Comparison of ENCODE assay signal across 15 cellular contexts in the genomic region with DNA sequence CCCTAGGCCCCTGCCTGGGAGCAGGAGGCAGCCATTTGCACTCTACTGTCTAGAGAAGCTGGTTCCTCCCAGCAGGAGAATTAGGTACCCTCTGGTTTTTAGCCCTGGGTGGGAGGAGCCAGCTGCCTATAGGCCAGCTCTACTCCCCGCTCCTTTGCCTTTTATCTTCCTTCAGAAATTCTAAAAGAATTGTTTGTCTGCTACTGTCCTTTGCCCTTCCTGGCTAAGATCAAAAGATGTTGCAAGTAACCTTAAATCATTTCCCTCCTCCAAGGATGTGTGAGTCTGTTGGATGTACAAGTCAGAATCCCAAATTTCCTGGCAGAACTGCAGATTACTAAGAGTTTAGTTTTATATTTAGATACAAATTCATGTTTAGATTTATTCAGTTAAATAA. TPM values are rescaled to one million over a fixed set of nuclear protein-coding genes. Genes with fewer than 3 reads are reported as not detected.
A peak's percentile ranks its signal among the peaks of the same experiment; 100 is the strongest.
DNase-seq lines count a peak whose midpoint lies in the region; ATAC-seq and TF ChIP-seq lines count a peak whose summit lies in the region.
"Had no signal": no experiment of that assay in that cellular context is flagged by ENCODE, and none has a peak within 500 bp of the region (broad histone marks: within the 10 kb centered on the region; RNA-seq: fewer than 3 reads in every experiment).

No MANE protein-coding gene starts in this region.

- H3K4me3 Mint-ChIP-seq in activated naive CD4-positive, alpha-beta T cell treated with anti-CD3 and anti-CD28 coated beads, Interleukin-2, amount 50 U/mL, for 24 hours, result no peak overlapping the region
- no peak overlapping the region for H3K4me3 Mint-ChIP-seq in stimulated activated effector memory CD8-positive, alpha-beta T cell treated with anti-CD3 and anti-CD28 coated beads, Interleukin-12 subunit alpha, Interleukin-12 subunit beta, amount 100 ng/mL, for 72 hours
- H3K4me3 Mint-ChIP-seq in activated T-helper 2 cell treated with anti-CD3 and anti-CD28 coated beads, Interferon-gamma antibody, Interleukin-2, Interleukin-4, amounts not matched to agents 10 μg/mL and 5 μg/mL and 100 μg/mL, durations not matched to agents 14 hours and 24 hours and 36 hours (ENCODE audit: low read depth), result no peak overlapping the region
- H3K4me3 Mint-ChIP-seq: stimulated activated memory B cell treated with anti-CD40 and anti-IgM and Interleukin-4, amounts not matched to agents 10 μg/mL and 1 μg/mL and 100 μg/mL, for 72 hours had no signal

- H3K27me3 Mint-ChIP-seq in activated naive CD4-positive, alpha-beta T cell treated with anti-CD3 and anti-CD28 coated beads, Interleukin-2, amount 50 U/mL, for 24 hours, result no peaks in the 10 kb centered on the region
- H3K27me3 Mint-ChIP-seq in activated T-helper 2 cell treated with anti-CD3 and anti-CD28 coated beads, Interferon-gamma antibody, Interleukin-2, Interleukin-4, amounts not matched to agents 10 μg/mL and 5 μg/mL and 100 μg/mL, durations not matched to agents 14 hours and 24 hours and 36 hours (ENCODE audit: low read depth), result no peaks in the 10 kb centered on the region
- H3K27me3 Mint-ChIP-seq: stimulated activated memory B cell treated with anti-CD40 and anti-IgM and Interleukin-4, amounts not matched to agents 10 μg/mL and 1 μg/mL and 100 μg/mL, for 72 hours had no signal

- no peaks in the 10 kb centered on the region for H3K9me3 Mint-ChIP-seq in activated naive CD4-positive, alpha-beta T cell treated with anti-CD3 and anti-CD28 coated beads, Interleukin-2, amount 50 U/mL, for 24 hours
- no peaks in the 10 kb centered on the region for H3K9me3 Mint-ChIP-seq in stimulated activated effector memory CD8-positive, alpha-beta T cell treated with anti-CD3 and anti-CD28 coated beads, Interleukin-12 subunit alpha, Interleukin-12 subunit beta, amount 100 ng/mL, for 72 hours
- no peaks in the 10 kb centered on the region for H3K9me3 Mint-ChIP-seq in activated T-helper 2 cell treated with anti-CD3 and anti-CD28 coated beads, Interferon-gamma antibody, Interleukin-2, Interleukin-4, amounts not matched to agents 10 μg/mL and 5 μg/mL and 100 μg/mL, durations not matched to agents 14 hours and 24 hours and 36 hours
- H3K9me3 Mint-ChIP-seq: stimulated activated memory B cell treated with anti-CD40 and anti-IgM and Interleukin-4, amounts not matched to agents 10 μg/mL and 1 μg/mL and 100 μg/mL, for 72 hours had no signal

- intact Hi-C loops in activated T-helper 2 cell treated with anti-CD3 and anti-CD28 coated beads, Interferon-gamma antibody, Interleukin-2, Interleukin-4, amounts not matched to agents 10 μg/mL and 5 μg/mL and 100 μg/mL, durations not matched to agents 14 hours and 24 hours and 36 hours (cut with micrococcal nuclease), result no loop called here

- peak overlapping the region; percentile 98 for H3K27ac ChIP-seq in RWPE1

- CTCF ChIA-PET in RWPE1 (lab: Yijun Ruan, JAX), result interaction anchor here (0.7 to 1.4 kb wide), 4 partner anchors 47 to 343 kb away, joined by 3 to 5 read pairs (median 4); no protein-coding TSS in a partner anchor

- H3K4me3 ChIP-seq in fibroblast of villous mesenchyme (ENCODE audit: low read depth, low read length), result no peak overlapping the region
- H3K4me3 ChIP-seq: MG63 had no signal

- TF ChIP-seq CTCF in RWPE1 (conservative IDR thresholded peaks at IDR 0.05; ENCODE audit: low read depth), result no peak
- TF ChIP-seq CTCF in fibroblast of villous mesenchyme (IDR thresholded peaks at IDR 0.05; ENCODE audit: insufficient read depth, low read depth, low read length), result no peak

- peak overlapping the region; percentile 93 for H3K27ac Mint-ChIP-seq in activated naive CD4-positive, alpha-beta T cell treated with anti-CD3 and anti-CD28 coated beads, Interleukin-2, amount 50 U/mL, for 24 hours
- peak overlapping the region; percentile 23 for H3K27ac Mint-ChIP-seq in stimulated activated effector memory CD8-positive, alpha-beta T cell treated with anti-CD3 and anti-CD28 coated beads, Interleukin-12 subunit alpha, Interleukin-12 subunit beta, amount 100 ng/mL, for 72 hours
- no peak overlapping the region for H3K27ac Mint-ChIP-seq in activated T-helper 2 cell treated with anti-CD3 and anti-CD28 coated beads, Interferon-gamma antibody, Interleukin-2, Interleukin-4, amounts not matched to agents 10 μg/mL and 5 μg/mL and 100 μg/mL, durations not matched to agents 14 hours and 24 hours and 36 hours
- H3K27ac Mint-ChIP-seq: stimulated activated memory B cell treated with anti-CD40 and anti-IgM and Interleukin-4, amounts not matched to agents 10 μg/mL and 1 μg/mL and 100 μg/mL, for 72 hours had no signal

- DNase-seq in activated naive CD4-positive, alpha-beta T cell treated with anti-CD3 and anti-CD28 coated beads, Interleukin-2, amount 50 U/mL, for 16 hours, result no peak
- DNase-seq in RWPE1 (ENCODE audit: low spot score), result no peak
- peak; percentile 33 for DNase-seq in fibroblast of villous mesenchyme (ENCODE audit: low read depth)
- no peak for DNase-seq in stimulated activated effector memory CD8-positive, alpha-beta T cell treated with anti-CD3 and anti-CD28 coated beads, Interleukin-12 subunit alpha, Interleukin-12 subunit beta, amount 100 ng/mL, for 72 hours (ENCODE audit: low spot score in 2 of 2)
- no peak for DNase-seq in NK-92 treated with Interleukin-12 subunit alpha and Interleukin-12 subunit beta, amount 100 ng/mL, for 24 hours (lab: John Stamatoyannopoulos, UW)
- no peak for DNase-seq in activated T-helper 2 cell treated with anti-CD3 and anti-CD28 coated beads, Interferon-gamma antibody, Interleukin-2, Interleukin-4, amounts not matched to agents 10 μg/mL and 5 μg/mL and 100 μg/mL, durations not matched to agents 14 hours and 24 hours and 36 hours (ENCODE audit: low spot score)
- DNase-seq in stimulated activated CD4-positive, alpha-beta T cell treated with anti-CD3 and anti-CD28 coated beads, Interleukin-12 subunit alpha, Interleukin-12 subunit beta, amount 100 ng/mL, for 4 hours, result no peak
- DNase-seq: activated CD8-positive, alpha-beta memory T cell treated with anti-CD3 and anti-CD28 coated beads for 24 hours; activated naive CD4-positive, alpha-beta T cell; central memory CD4-positive, alpha-beta T cell; MG63; NCI-H2081; stimulated activated CD4-positive, alpha-beta T cell treated with anti-CD3 and anti-CD28 coated beads, Interleukin-4, amount 100 ng/mL, for 4 hours had no signal

- H3K36me3 Mint-ChIP-seq in activated naive CD4-positive, alpha-beta T cell treated with anti-CD3 and anti-CD28 coated beads, Interleukin-2, amount 50 U/mL, for 24 hours, result peaks cover 2% of the 10 kb centered on the region
- peaks cover 54% of the 10 kb centered on the region for H3K36me3 Mint-ChIP-seq in stimulated activated effector memory CD8-positive, alpha-beta T cell treated with anti-CD3 and anti-CD28 coated beads, Interleukin-12 subunit alpha, Interleukin-12 subunit beta, amount 100 ng/mL, for 72 hours
- H3K36me3 Mint-ChIP-seq in activated T-helper 2 cell treated with anti-CD3 and anti-CD28 coated beads, Interferon-gamma antibody, Interleukin-2, Interleukin-4, amounts not matched to agents 10 μg/mL and 5 μg/mL and 100 μg/mL, durations not matched to agents 14 hours and 24 hours and 36 hours (ENCODE audit: low read depth), result peaks cover 44% of the 10 kb centered on the region

- POLR2A ChIA-PET in RWPE1 (lab: Yijun Ruan, JAX; ENCODE audit: low non-redundant PET), result interaction anchor here (0.8 kb wide), 1 partner anchor 55 kb away, joined by 5 read pairs; no protein-coding TSS in a partner anchor

- H3K4me1 Mint-ChIP-seq in activated naive CD4-positive, alpha-beta T cell treated with anti-CD3 and anti-CD28 coated beads, Interleukin-2, amount 50 U/mL, for 24 hours, result peaks cover 66% of the 10 kb centered on the region
- H3K4me1 Mint-ChIP-seq in stimulated activated effector memory CD8-positive, alpha-beta T cell treated with anti-CD3 and anti-CD28 coated beads, Interleukin-12 subunit alpha, Interleukin-12 subunit beta, amount 100 ng/mL, for 72 hours, result peaks cover 53% of the 10 kb centered on the region
- H3K4me1 Mint-ChIP-seq in activated T-helper 2 cell treated with anti-CD3 and anti-CD28 coated beads, Interferon-gamma antibody, Interleukin-2, Interleukin-4, amounts not matched to agents 10 μg/mL and 5 μg/mL and 100 μg/mL, durations not matched to agents 14 hours and 24 hours and 36 hours (ENCODE audit: low read depth), result peaks cover 43% of the 10 kb centered on the region

- ATAC-seq in stimulated activated effector memory CD8-positive, alpha-beta T cell treated with anti-CD3 and anti-CD28 coated beads, Interleukin-12 subunit alpha, Interleukin-12 subunit beta, amount 100 ng/mL, for 72 hours, result no peak
- ATAC-seq: stimulated activated memory B cell treated with anti-CD40 and anti-IgM and Interleukin-4, amounts not matched to agents 10 μg/mL and 1 μg/mL and 100 μg/mL, for 72 hours had no signal

RNA-seq across cellular contexts. Expression of a gene that starts 30.2 kb away (rescaled TPM):
- under 0.01 TPM in 1 of 2 replicates, not detected in the other for total RNA-seq in fibroblast of villous mesenchyme
- 0.05 TPM in 1 of 2 replicates, not detected in the other for total RNA-seq in activated T-helper 2 cell treated with anti-CD3 and anti-CD28 coated beads, Interferon-gamma antibody, Interleukin-2, Interleukin-4, amounts not matched to agents 10 μg/mL and 5 μg/mL and 100 μg/mL, durations not matched to agents 14 hours and 24 hours and 36 hours

RNA-seq across cellular contexts. Expression of a gene that starts 53.4 kb away (rescaled TPM):
- total RNA-seq in fibroblast of villous mesenchyme, result 39.0 and 51.4 TPM in 2 replicates
- 45.4 and 51.1 TPM in 2 replicates for total RNA-seq in activated T-helper 2 cell treated with anti-CD3 and anti-CD28 coated beads, Interferon-gamma antibody, Interleukin-2, Interleukin-4, amounts not matched to agents 10 μg/mL and 5 μg/mL and 100 μg/mL, durations not matched to agents 14 hours and 24 hours and 36 hours
